ENCODE assay signal across 8 cellular contexts in the genomic region with DNA sequence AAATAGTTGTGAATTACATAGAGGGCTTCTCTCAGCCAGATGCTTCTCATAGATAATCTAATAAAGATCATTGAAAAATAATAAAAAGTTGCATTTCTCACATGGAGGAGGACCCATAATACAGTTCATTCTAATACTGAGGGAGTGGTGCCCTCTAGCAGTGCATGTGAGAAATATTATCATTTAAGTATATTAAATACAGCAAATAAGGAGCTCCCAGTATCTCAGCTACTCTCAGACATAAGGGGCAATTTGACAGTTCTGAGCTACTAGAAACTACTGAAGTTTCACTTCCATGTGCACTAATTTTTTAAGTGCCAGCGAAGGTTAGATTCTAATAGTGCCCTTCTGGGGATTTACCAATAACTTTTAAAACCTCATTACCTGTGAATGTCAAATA.
DNase-seq lines count a peak whose midpoint lies in the region; ATAC-seq lines count a peak whose summit lies in the region.
"Had no signal": no experiment of that assay in that cellular context is flagged by ENCODE, and none has a peak within 500 bp of the region (broad histone marks: within the 10 kb centered on the region; RNA-seq: fewer than 3 reads in every experiment).

No MANE protein-coding gene starts in this region.

- peak; percentile 2 for DNase-seq in LoVo (ENCODE audit: low spot score)
- DNase-seq in amniotic epithelial cell (ENCODE audit: low read depth), result peak; percentile 2
- peak; percentile 24 for DNase-seq in medulla oblongata (ENCODE audit: extremely low spot score)
- DNase-seq in iPS-NIHi7 (ENCODE audit: extremely low spot score), result no peak
- DNase-seq: upper lobe of left lung had no signal

- ATAC-seq in GM18502 (IDR thresholded peaks at IDR 0.05; ENCODE audit: poor library complexity, unreplicated experiment), result peak; percentile 66
- peak; percentile 73 for ATAC-seq in GM21737 (IDR thresholded peaks at IDR 0.05; ENCODE audit: unreplicated experiment)
- no peak for ATAC-seq in HG03571 (IDR thresholded peaks at IDR 0.05; ENCODE audit: unreplicated experiment)
